8 cellular contexts compared by ENCODE assay signal in genomic region chr1:219837274-219837993, GRCh38.
DNase-seq lines count a peak whose midpoint lies in the region; ATAC-seq, FAIRE-seq and TF ChIP-seq lines count a peak whose summit lies in the region.

No MANE protein-coding gene starts in this region.

- POLR2A ChIA-PET in IMR-90 (lab: Charles Lee; ENCODE audit: unreplicated experiment) = no interaction called here
- POLR2A ChIA-PET in endothelial cell of umbilical vein (lab: Charles Lee) = no interaction called here

- no peak overlapping the region for H3K4ac ChIP-seq in IMR-90 (ENCODE audit: low read depth, low read length)

- CTCF ChIA-PET in IMR-90 (lab: Yijun Ruan, JAX) = no interaction called here
- CTCF ChIA-PET in endothelial cell of umbilical vein (lab: Charles Lee) = no interaction called here

- H3K14ac ChIP-seq in IMR-90 (replicated peaks; ENCODE audit: low read depth, low read length) = no peak overlapping the region

- intact Hi-C loops in IMR-90 (cut with micrococcal nuclease) (loop anchor here (5.0 to 10.0 kb wide), 3 partner anchors 135 to 940 kb away; no protein-coding TSS in a partner anchor), endothelial cell of umbilical vein (cut with micrococcal nuclease) (loop anchor here (10.0 kb wide), 3 partner anchors 117 to 377 kb away; no protein-coding TSS in a partner anchor)

- H2BK120ac ChIP-seq in IMR-90 (ENCODE audit: low read depth, low read length) = no peak overlapping the region

- H3K18ac ChIP-seq in IMR-90 (ENCODE audit: low read depth, low read length) = no peak overlapping the region

- H3K79me1 ChIP-seq in IMR-90 (ENCODE audit: low read depth in 1 of 2, low read length in 2 of 2) = no peaks in the 10 kb centered on the region

- H3K27me3 ChIP-seq in IMR-90 (ENCODE audit: control insufficient read depth, insufficient read depth, low read length) (peaks cover 2% of the 10 kb centered on the region; the same call in 1 of the 2 replicates), OCI-LY3 (ENCODE audit: low read depth, low read length) (peaks cover 34% of the 10 kb centered on the region), endothelial cell of umbilical vein (ENCODE audit: control insufficient read depth in 2 of 2, insufficient read depth in 2 of 2, low read length in 2 of 2) (no peaks in the 10 kb centered on the region), neuron (ENCODE audit: insufficient read depth, low read length) (no peaks in the 10 kb centered on the region)

- FAIRE-seq in endothelial cell of umbilical vein (lab: Jason Lieb, UNC) = peak; percentile 93

- H4K20me1 ChIP-seq in IMR-90 (ENCODE audit: insufficient read depth, low read length) (no peaks in the 10 kb centered on the region), OCI-LY3 (ENCODE audit: insufficient read depth, low read length) (no peaks in the 10 kb centered on the region), endothelial cell of umbilical vein (replicated peaks; ENCODE audit: control insufficient read depth, extremely low read depth, insufficient read depth, low read length) (no peaks in the 10 kb centered on the region)

- in situ Hi-C loops in IMR-90 (cut with MboI; ENCODE audit: low sequenced_read_pairs) = no loop called here

- no peak overlapping the region for H3K56ac ChIP-seq in IMR-90 (ENCODE audit: extremely low read depth, insufficient read depth, low read length)

- no peak overlapping the region for H4K8ac ChIP-seq in IMR-90 (ENCODE audit: low read depth in 2 of 2, low read length in 2 of 2)

- TF ChIP-seq CTCF in GM10266 (IDR thresholded peaks at IDR 0.05; ENCODE audit: control insufficient read depth, insufficient read depth, low read depth, missing control alignments) (peak; percentile 50), IMR-90 (conservative IDR thresholded peaks at IDR 0.05; ENCODE audit: low read depth, low read length) (peak; percentile 51), OCI-LY3 (IDR thresholded peaks at IDR 0.05; ENCODE audit: low read depth, low read length) (peak; percentile 92), endothelial cell of umbilical vein (IDR thresholded peaks at IDR 0.05; ENCODE audit: extremely low read depth in 1 of 2, insufficient read depth in 1 of 2, low read depth in 1 of 2, low read length in 2 of 2) (peak; percentile 19 to 29)

- BruUV-seq in IMR-90 (replicated peaks; lab: Mats Ljungman, UMichigan) = no TSS peak
- no TSS peak for BruUV-seq in endothelial cell of umbilical vein (replicated peaks; lab: Mats Ljungman, UMichigan)

- no peak overlapping the region for H3K23ac ChIP-seq in IMR-90 (ENCODE audit: low read depth, low read length)

- TF ChIP-seq RAD21 in IMR-90 (IDR thresholded peaks at IDR 0.05; ENCODE audit: low read length) = peak; percentile 52

- H2BK5ac ChIP-seq in IMR-90 (ENCODE audit: low read depth, low read length, poor library complexity, severe bottlenecking) = no peak overlapping the region

- H3K9me3 ChIP-seq in IMR-90 (ENCODE audit: control insufficient read depth, insufficient read depth, low read length) (no peaks in the 10 kb centered on the region), OCI-LY3 (ENCODE audit: insufficient read depth, low read length) (no peaks in the 10 kb centered on the region), endothelial cell of umbilical vein (replicated peaks; ENCODE audit: control insufficient read depth, insufficient read depth, low read length) (no peaks in the 10 kb centered on the region), neuron (ENCODE audit: low read length) (no peaks in the 10 kb centered on the region)

- H2BK15ac ChIP-seq in IMR-90 (ENCODE audit: low read depth, low read length) = no peak overlapping the region

- H2AK5ac ChIP-seq in IMR-90 (ENCODE audit: low read depth, low read length) = no peak overlapping the region

- no peaks in the 10 kb centered on the region for H3K79me2 ChIP-seq in OCI-LY3 (ENCODE audit: low read length)
- no peaks in the 10 kb centered on the region for H3K79me2 ChIP-seq in endothelial cell of umbilical vein (ENCODE audit: control insufficient read depth, insufficient read depth, low read length)

- H2AFZ ChIP-seq in IMR-90 (replicated peaks; ENCODE audit: low read length, poor library complexity) (no peak overlapping the region), OCI-LY3 (ENCODE audit: low read depth, low read length) (peak overlapping the region; percentile 76), endothelial cell of umbilical vein (ENCODE audit: low read depth, low read length) (no peak overlapping the region), neuron (ENCODE audit: low read depth, low read length) (peak overlapping the region; percentile 53)

- H4K5ac ChIP-seq in IMR-90 (ENCODE audit: low read depth, low read length) = no peak overlapping the region

- H3K9ac ChIP-seq in IMR-90 (ENCODE audit: low read depth, low read length) (no peak overlapping the region), OCI-LY3 (ENCODE audit: low read length) (no peak overlapping the region), endothelial cell of umbilical vein (replicated peaks; ENCODE audit: extremely low read depth, insufficient read depth, low read length) (no peak overlapping the region)

- no peak overlapping the region for H2BK20ac ChIP-seq in IMR-90 (ENCODE audit: low read depth, low read length)

- DNase-seq in A172 (ENCODE audit: low spot score) = peak; percentile 66
- DNase-seq in GM10266 (ENCODE audit: extremely low spot score) = peak; percentile 22
- DNase-seq in IMR-90 = peak; percentile 54
- DNase-seq in endothelial cell of umbilical vein (ENCODE audit: low read depth, low spot score) = peak; percentile 55
- no peak for DNase-seq in mesenteric fat pad (ENCODE audit: low spot score)

- H3K27ac ChIP-seq in IMR-90 (ENCODE audit: insufficient read depth, low read length) (no peak overlapping the region), OCI-LY3 (ENCODE audit: low read length) (no peak overlapping the region), endothelial cell of umbilical vein (ENCODE audit: insufficient read depth, low read depth, low read length) (no peak overlapping the region)

- H3K9me1 ChIP-seq in IMR-90 (ENCODE audit: insufficient read depth, low read length) = no peaks in the 10 kb centered on the region
- no peaks in the 10 kb centered on the region for H3K9me1 ChIP-seq in endothelial cell of umbilical vein (replicated peaks; ENCODE audit: control insufficient read depth, extremely low read depth, insufficient read depth, low read length)

- H3K4me2 ChIP-seq in IMR-90 (ENCODE audit: low read depth, low read length) (no peak overlapping the region), OCI-LY3 (ENCODE audit: low read length) (0 out of 2 replicates have a peak overlapping the region, but pooled peaks have one; percentile 28), endothelial cell of umbilical vein (ENCODE audit: insufficient read depth, low read length) (no peak overlapping the region)

- no peak overlapping the region for H2AK9ac ChIP-seq in IMR-90 (replicated peaks; ENCODE audit: low read depth, low read length, poor library complexity)

- no peak overlapping the region for H3K4me3 ChIP-seq in IMR-90 (ENCODE audit: insufficient read depth, low read depth, low read length)
- no peak overlapping the region for H3K4me3 ChIP-seq in OCI-LY3 (ENCODE audit: low read length)
- no peak overlapping the region for H3K4me3 ChIP-seq in endothelial cell of umbilical vein (replicated peaks in 1 of 3; ENCODE audit: insufficient read depth in 1 of 3, low read depth in 1 of 3, low read length in 3 of 3)
- no peak overlapping the region for H3K4me3 ChIP-seq in neuron (ENCODE audit: low read length)

- H3K4me1 ChIP-seq in IMR-90 (ENCODE audit: control insufficient read depth, insufficient read depth, low read length) (no peaks in the 10 kb centered on the region), OCI-LY3 (ENCODE audit: low read length) (no peaks in the 10 kb centered on the region; the same call in 1 of the 2 replicates), endothelial cell of umbilical vein (ENCODE audit: control insufficient read depth, extremely low read depth, insufficient read depth, low read length) (no peaks in the 10 kb centered on the region), neuron (ENCODE audit: insufficient read depth, low read length) (peaks cover 7% of the 10 kb centered on the region)

- H4K91ac ChIP-seq in IMR-90 (ENCODE audit: insufficient read depth, low read depth, low read length) = no peak overlapping the region

- no peak for TF ChIP-seq POLR2A in IMR-90 (IDR thresholded peaks at IDR 0.05; ENCODE audit: low read depth, low read length)
- no peak for TF ChIP-seq POLR2A in endothelial cell of umbilical vein (IDR thresholded peaks at IDR 0.05; ENCODE audit: low read depth, low read length)

- WGBS in IMR-90 (ENCODE audit: extremely low coverage in 2 of 2, insufficient read length in 1 of 2), 2 experiments = no CpG with 5 or more reads among the region's 7 CpGs

- H3K36me3 ChIP-seq in IMR-90 (ENCODE audit: control insufficient read depth, insufficient read depth, low read length) = no peaks in the 10 kb centered on the region
- H3K36me3 ChIP-seq in OCI-LY3 (replicated peaks; ENCODE audit: low read depth, low read length) = no peaks in the 10 kb centered on the region
- no peaks in the 10 kb centered on the region for H3K36me3 ChIP-seq in endothelial cell of umbilical vein (ENCODE audit: control insufficient read depth in 2 of 2, extremely low read depth in 1 of 2, insufficient read depth in 2 of 2, low read length in 2 of 2)
- no peaks in the 10 kb centered on the region for H3K36me3 ChIP-seq in neuron (ENCODE audit: insufficient read depth, low read length)

- dilution Hi-C loops in IMR-90 (cut with HindIII; ENCODE audit: low sequenced_read_pairs, unreplicated experiment) (no loop called here), endothelial cell of umbilical vein (cut with MboI; ENCODE audit: extremely low pct_ligation_motif_present, low sequenced_read_pairs) (no loop called here)

- ATAC-seq in IMR-90 (ENCODE audit: low read depth) (peak; percentile 72), GM19452 (IDR thresholded peaks at IDR 0.05; ENCODE audit: unreplicated experiment) (no peak)

TF ChIP-seq in IMR-90, 13 proteins besides CTCF, POLR2A, EP300 and RAD21 (continues in another document):
- no peak for TF ChIP-seq USF2 (IDR thresholded peaks at IDR 0.05; ENCODE audit: low read depth, low read length)

TF ChIP-seq in endothelial cell of umbilical vein, 7 proteins besides CTCF, POLR2A, EP300 and RAD21:
- TF ChIP-seq MAX (IDR thresholded peaks at IDR 0.05; ENCODE audit: insufficient read depth, insufficient read length) (no peak), JUN (IDR thresholded peaks at IDR 0.05; ENCODE audit: borderline replicate concordance, insufficient read depth, insufficient read length, low read depth) (no peak), MYC (IDR thresholded peaks at IDR 0.05; ENCODE audit: low read depth, low read length) (no peak), GATA2 (IDR thresholded peaks at IDR 0.05; ENCODE audit: insufficient read depth, insufficient read length, low read depth, low read length) (no peak), EZH2 (IDR thresholded peaks at IDR 0.05; ENCODE audit: borderline replicate concordance, low read depth, low read length, severe bottlenecking) (no peak), POLR2AphosphoS5 (IDR thresholded peaks at IDR 0.05; ENCODE audit: insufficient read depth, low read depth, low read length) (no peak)

Comparison
In these comparisons a context has a peak if more than half of its experiments do, and no peak if none do; other contexts are left out.
1. CTCF ChIP-seq: peak in every context shown above with its lines; median percentile 92 in OCI-LY3; 51 in IMR-90; 50 in GM10266; 24 in endothelial cell of umbilical vein.
2. H2AFZ ChIP-seq: peak in OCI-LY3 (single experiment) and neuron (single experiment); none in IMR-90 (single experiment) and endothelial cell of umbilical vein (single experiment).